Comparison of ENCODE assay signal across 19 cellular contexts in the genomic region with DNA sequence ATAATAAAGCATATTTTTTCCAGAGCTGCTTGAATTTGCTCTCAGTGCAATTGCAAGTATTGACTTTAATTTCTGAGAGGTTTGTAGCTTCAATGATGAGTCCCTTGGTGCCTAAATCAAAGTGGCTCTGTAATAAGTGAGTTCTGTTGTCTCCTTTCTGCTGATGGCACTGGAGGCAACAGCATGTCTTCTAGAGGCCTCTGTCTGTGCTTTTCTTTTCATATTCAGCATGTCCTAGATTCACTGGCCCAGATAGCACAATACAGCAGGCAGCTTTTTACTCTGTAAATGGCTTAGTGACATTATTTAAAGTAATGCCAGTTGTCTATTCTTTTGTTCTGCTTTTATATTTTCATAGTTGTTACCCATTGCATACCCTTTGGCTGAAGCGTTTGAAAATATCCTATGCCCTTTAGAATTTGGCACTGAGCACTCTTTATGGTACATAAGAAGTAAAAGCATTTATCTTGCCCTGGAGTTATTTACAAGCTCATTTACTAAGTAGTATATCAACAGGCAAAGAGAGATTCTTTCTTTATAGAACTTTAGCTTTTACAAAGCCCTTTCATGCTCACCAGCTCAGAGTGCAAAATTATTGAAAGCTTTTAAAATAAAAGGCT.
"Had no signal": no experiment of that assay in that cellular context is flagged by ENCODE, and none has a peak within 500 bp of the region (broad histone marks: within the 10 kb centered on the region; RNA-seq: fewer than 3 reads in every experiment).

No MANE protein-coding gene starts in this region.

- H3K9me3 ChIP-seq: body of pancreas, gastroesophageal sphincter, heart left ventricle, left lung, right lobe of liver, stomach, vagina had no signal

- H3K9me3 Mint-ChIP-seq: activated CD4-positive, alpha-beta memory T cell treated with anti-CD3 and anti-CD28 coated beads, Interleukin-2, amount 10 ng/mL, durations not matched to agents 7 days and 5 days; activated naive CD8-positive, alpha-beta T cell treated with anti-CD3 and anti-CD28 coated beads, Interleukin-2, amount 10 ng/mL, durations not matched to agents 7 days and 5 days; naive B cell; neural crest cell; stimulated activated effector memory CD8-positive, alpha-beta T cell treated with anti-CD3 and anti-CD28 coated beads, Interleukin-12 subunit alpha, Interleukin-12 subunit beta, amount 100 ng/mL, for 72 hours; T-helper 2 cell treated with Interferon-gamma antibody and Interleukin-4, amounts not matched to agents 5 μg/mL and 100 μg/mL, for 36 hours had no signal

- H3K27ac Mint-ChIP-seq: activated CD4-positive, alpha-beta memory T cell treated with anti-CD3 and anti-CD28 coated beads, Interleukin-2, amount 10 ng/mL, durations not matched to agents 7 days and 5 days; activated CD4-positive, alpha-beta T cell treated with anti-CD3 and anti-CD28 coated beads for 36 hours; activated CD8-positive, alpha-beta memory T cell treated with anti-CD3 and anti-CD28 coated beads, Interleukin-2, amount 10 ng/mL, durations not matched to agents 7 days and 5 days; activated naive CD8-positive, alpha-beta T cell treated with anti-CD3 and anti-CD28 coated beads, Interleukin-2, amount 10 ng/mL, durations not matched to agents 7 days and 5 days; naive B cell; stimulated activated effector memory CD8-positive, alpha-beta T cell treated with anti-CD3 and anti-CD28 coated beads, Interleukin-12 subunit alpha, Interleukin-12 subunit beta, amount 100 ng/mL, for 72 hours; T-helper 2 cell treated with Interferon-gamma antibody and Interleukin-4, amounts not matched to agents 5 μg/mL and 100 μg/mL, for 36 hours had no signal

- H3K27me3 ChIP-seq: body of pancreas, gastroesophageal sphincter, heart left ventricle, left lung, right lobe of liver, stomach, vagina had no signal

- H3K27me3 Mint-ChIP-seq: activated CD8-positive, alpha-beta memory T cell treated with anti-CD3 and anti-CD28 coated beads, Interleukin-2, amount 10 ng/mL, durations not matched to agents 7 days and 5 days had no signal

- H3K4me3 Mint-ChIP-seq: activated CD4-positive, alpha-beta memory T cell treated with anti-CD3 and anti-CD28 coated beads, Interleukin-2, amount 10 ng/mL, durations not matched to agents 7 days and 5 days; activated CD4-positive, alpha-beta T cell treated with anti-CD3 and anti-CD28 coated beads for 36 hours; activated CD8-positive, alpha-beta memory T cell treated with anti-CD3 and anti-CD28 coated beads, Interleukin-2, amount 10 ng/mL, durations not matched to agents 7 days and 5 days; activated naive CD8-positive, alpha-beta T cell treated with anti-CD3 and anti-CD28 coated beads, Interleukin-2, amount 10 ng/mL, durations not matched to agents 7 days and 5 days; naive B cell; neural crest cell; stimulated activated effector memory CD8-positive, alpha-beta T cell treated with anti-CD3 and anti-CD28 coated beads, Interleukin-12 subunit alpha, Interleukin-12 subunit beta, amount 100 ng/mL, for 72 hours; T-helper 2 cell treated with Interferon-gamma antibody and Interleukin-4, amounts not matched to agents 5 μg/mL and 100 μg/mL, for 36 hours had no signal

- H3K27ac ChIP-seq: body of pancreas, gastroesophageal sphincter, heart left ventricle, left lung, right lobe of liver, stomach, vagina had no signal

- H3K4me3 ChIP-seq: body of pancreas, gastroesophageal sphincter, heart left ventricle, left lung, right lobe of liver, stomach, vagina had no signal

- DNase-seq: activated CD4-positive, alpha-beta memory T cell treated with anti-CD3 and anti-CD28 coated beads, Interleukin-2, amount 10 ng/mL, durations not matched to agents 7 days and 5 days; activated CD4-positive, alpha-beta T cell treated with anti-CD3 and anti-CD28 coated beads for 36 hours; activated CD8-positive, alpha-beta memory T cell treated with anti-CD3 and anti-CD28 coated beads, Interleukin-2, amount 10 ng/mL, durations not matched to agents 7 days and 5 days; activated naive CD8-positive, alpha-beta T cell treated with anti-CD3 and anti-CD28 coated beads, Interleukin-2, amount 10 ng/mL, durations not matched to agents 7 days and 5 days; body of pancreas; caudate nucleus; heart left ventricle; left lung; naive B cell; right lobe of liver; small intestine; stimulated activated CD4-positive, alpha-beta T cell treated with anti-CD3 and anti-CD28 coated beads, Interleukin-4, amount 100 ng/mL, for 24 hours; stomach; trophoblast cell had no signal

- H3K4me1 Mint-ChIP-seq: activated CD4-positive, alpha-beta memory T cell treated with anti-CD3 and anti-CD28 coated beads, Interleukin-2, amount 10 ng/mL, durations not matched to agents 7 days and 5 days; activated CD4-positive, alpha-beta T cell treated with anti-CD3 and anti-CD28 coated beads for 36 hours; activated CD8-positive, alpha-beta memory T cell treated with anti-CD3 and anti-CD28 coated beads, Interleukin-2, amount 10 ng/mL, durations not matched to agents 7 days and 5 days; activated naive CD8-positive, alpha-beta T cell treated with anti-CD3 and anti-CD28 coated beads, Interleukin-2, amount 10 ng/mL, durations not matched to agents 7 days and 5 days; naive B cell; stimulated activated effector memory CD8-positive, alpha-beta T cell treated with anti-CD3 and anti-CD28 coated beads, Interleukin-12 subunit alpha, Interleukin-12 subunit beta, amount 100 ng/mL, for 72 hours had no signal

- H3K36me3 ChIP-seq: gastroesophageal sphincter, heart left ventricle, left lung, right lobe of liver, stomach, vagina had no signal

- H3K4me1 ChIP-seq: body of pancreas, heart left ventricle, left lung, right lobe of liver, vagina had no signal

- H3K36me3 Mint-ChIP-seq: activated CD8-positive, alpha-beta memory T cell treated with anti-CD3 and anti-CD28 coated beads, Interleukin-2, amount 10 ng/mL, durations not matched to agents 7 days and 5 days; activated naive CD8-positive, alpha-beta T cell treated with anti-CD3 and anti-CD28 coated beads, Interleukin-2, amount 10 ng/mL, durations not matched to agents 7 days and 5 days; naive B cell; stimulated activated effector memory CD8-positive, alpha-beta T cell treated with anti-CD3 and anti-CD28 coated beads, Interleukin-12 subunit alpha, Interleukin-12 subunit beta, amount 100 ng/mL, for 72 hours had no signal
